In the genomic region with DNA sequence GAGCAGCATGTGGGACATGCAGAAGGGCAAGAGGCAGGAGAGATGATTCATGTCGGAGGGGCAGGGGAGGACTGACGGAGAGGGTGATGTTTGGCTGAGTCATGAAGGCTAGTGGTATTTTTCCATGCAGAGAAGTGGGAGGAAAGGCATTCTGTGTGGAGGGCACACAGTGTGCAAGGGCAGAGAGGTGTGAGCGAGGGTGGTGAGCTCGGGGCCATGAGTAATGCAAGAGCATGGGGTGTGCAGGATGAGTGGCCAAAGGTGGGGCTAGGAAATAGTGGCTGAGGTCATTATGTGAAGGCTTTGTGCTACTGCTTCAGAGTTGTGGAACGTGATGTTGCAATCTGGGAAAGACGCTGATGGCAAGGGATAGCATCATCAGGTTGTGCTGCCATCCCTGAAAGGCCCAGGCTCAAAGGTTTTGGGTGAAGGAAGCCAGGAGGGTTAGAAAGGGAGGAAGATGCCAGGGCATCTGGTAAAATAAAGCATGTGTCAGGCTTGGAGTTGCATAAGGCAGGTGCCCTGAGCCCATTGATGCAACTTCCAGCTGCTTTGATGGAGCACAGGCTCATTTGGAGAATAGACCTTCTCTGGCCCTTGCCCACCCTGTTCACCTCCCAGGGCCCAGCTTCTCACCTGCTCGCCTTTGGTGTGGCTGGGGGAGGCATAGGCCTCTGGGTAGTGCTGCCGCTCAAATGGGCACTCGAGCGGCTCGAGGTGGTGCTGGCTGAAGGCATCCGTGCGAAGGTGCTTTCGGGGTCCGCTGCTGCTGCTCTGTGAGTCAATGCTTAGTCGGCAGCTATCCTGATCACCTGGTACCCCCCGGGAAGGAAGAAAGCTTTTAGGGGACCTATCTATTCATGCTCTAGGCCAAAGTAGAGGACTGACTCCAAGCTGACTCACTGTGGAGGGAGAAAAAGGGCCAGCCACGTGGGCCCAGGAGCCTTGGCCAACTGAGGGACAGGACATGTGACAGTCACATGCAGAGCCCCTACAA, we compare ENCODE assay signal across 9 cellular contexts. TPM values are rescaled to one million over a fixed set of nuclear protein-coding genes. Genes with fewer than 3 reads are reported as not detected.
DNase-seq lines count a peak whose midpoint lies in the region; ATAC-seq, FAIRE-seq and TF ChIP-seq lines count a peak whose summit lies in the region.
"Had no signal": no experiment of that assay in that cellular context is flagged by ENCODE, and none has a peak within 500 bp of the region (broad histone marks: within the 10 kb centered on the region; RNA-seq: fewer than 3 reads in every experiment).

No MANE protein-coding gene starts in this region.

- no peak overlapping the region for H2BK15ac ChIP-seq in neuronal stem cell (ENCODE audit: low read length)

- H3K27ac Mint-ChIP-seq in activated B cell treated with CpG ODN at 0.5 μM for 24 hours (no peak overlapping the region), mesothelial cell of epicardium (no peak overlapping the region)

- no peak for TF ChIP-seq POLR2A in transverse colon (IDR thresholded peaks at IDR 0.05)

- TF ChIP-seq CTCF in activated B cell treated with CpG ODN at 0.5 μM for 24 hours (IDR thresholded peaks at IDR 0.05) (no peak), transverse colon (IDR thresholded peaks at IDR 0.05) (no peak), mesothelial cell of epicardium (IDR thresholded peaks at IDR 0.05; ENCODE audit: unreplicated experiment) (no peak)

- no peak overlapping the region for H3K4me3 ChIP-seq in neuronal stem cell (ENCODE audit: low read length in 2 of 2)
- no peak overlapping the region for H3K4me3 ChIP-seq in transverse colon

- FAIRE-seq in HTR-8/SVneo (lab: Jason Lieb, UNC): peak; percentile 98

- H3K4me2 ChIP-seq in neuronal stem cell (ENCODE audit: insufficient read depth, low read length, poor library complexity, severe bottlenecking): no peak overlapping the region

- no peak overlapping the region for H2BK5ac ChIP-seq in neuronal stem cell (ENCODE audit: low read length)

- H4K91ac ChIP-seq in neuronal stem cell (ENCODE audit: low read depth, low read length, poor library complexity): peak overlapping the region; percentile 56

- POLR2A ChIA-PET in activated B cell treated with CpG ODN at 0.5 μM for 24 hours (lab: Charles Lee): interaction anchor here (0.7 to 1.0 kb wide), 2 partner anchors 15 to 135 kb away, joined by 3 read pairs; no protein-coding TSS in a partner anchor

- H2BK120ac ChIP-seq in neuronal stem cell (ENCODE audit: low read depth, low read length): no peak overlapping the region

- H3K27me3 Mint-ChIP-seq in activated B cell treated with CpG ODN at 0.5 μM for 24 hours: peaks cover 5% of the 10 kb centered on the region
- peaks cover 4% of the 10 kb centered on the region for H3K27me3 Mint-ChIP-seq in mesothelial cell of epicardium (ENCODE audit: low read depth)

- H3K9me3 ChIP-seq in neuronal stem cell (replicated peaks in 1 of 2; ENCODE audit: control insufficient read depth in 2 of 2, insufficient read depth in 1 of 2, low read depth in 1 of 2, low read length in 2 of 2) (peaks cover 0 to 5% of the 10 kb centered on the region in 2 donors), transverse colon (no peaks in the 10 kb centered on the region)

- H3K36me3 Mint-ChIP-seq in activated B cell treated with CpG ODN at 0.5 μM for 24 hours (ENCODE audit: low read depth) (no peaks in the 10 kb centered on the region), mesothelial cell of epicardium (no peaks in the 10 kb centered on the region)

- DNase-seq in HTR-8/SVneo (ENCODE audit: insufficient read length, low spot score) (peak; percentile 91), activated B cell treated with CpG ODN at 0.5 μM for 24 hours (no peak), epithelial cell of prostate (ENCODE audit: low read depth, low spot score) (peak; percentile 100), neuronal stem cell (ENCODE audit: low spot score) (no peak), transverse colon (peak; percentile 52), mesothelial cell of epicardium (ENCODE audit: low spot score in 2 of 2, unreplicated experiment in 2 of 2) (no peak)

- no peak overlapping the region for H3K23ac ChIP-seq in neuronal stem cell (ENCODE audit: low read depth, low read length, poor library complexity)

- in situ Hi-C loops in transverse colon (cut with MboI; ENCODE audit: low pct_ligation_motif_present in 1 of 4, low pct_unique_long_range_greater_than_20kb in 1 of 4, low sequenced_read_pairs in 3 of 4): no loop called here

- H3K36me3 ChIP-seq in neuronal stem cell (replicated peaks in 1 of 2; ENCODE audit: control insufficient read depth in 2 of 2, insufficient read depth in 2 of 2, low read length in 2 of 2) (peaks cover 0 to 5% of the 10 kb centered on the region in 2 donors), transverse colon (no peaks in the 10 kb centered on the region)

- ATAC-seq in activated B cell treated with CpG ODN at 0.5 μM for 24 hours (ENCODE audit: low read depth) (peak; percentile 34), HG03571 (IDR thresholded peaks at IDR 0.05; ENCODE audit: unreplicated experiment) (no peak), GM19463 (IDR thresholded peaks at IDR 0.05; ENCODE audit: unreplicated experiment) (no peak)

- H2AFZ ChIP-seq in neuronal stem cell (ENCODE audit: low read length): no peak overlapping the region

- no CpG with 5 or more reads among the region's 18 CpGs for WGBS in neuronal stem cell (ENCODE audit: extremely low coverage in 2 of 2, insufficient read length in 2 of 2, insufficient replicate concordance in 1 of 2), 2 donors
- WGBS in transverse colon (ENCODE audit: low coverage in 1 of 2), 2 donors: 54 to 80% methylated on average over 6 to 17 of the region's 18 CpGs

- no peak overlapping the region for H3K18ac ChIP-seq in neuronal stem cell (ENCODE audit: low read length)

- H3K4me1 ChIP-seq in neuronal stem cell (ENCODE audit: control insufficient read depth in 2 of 2, insufficient read depth in 1 of 2, low read depth in 1 of 2, low read length in 2 of 2): peaks cover 19 to 20% of the 10 kb centered on the region in 2 donors
- H3K4me1 ChIP-seq in transverse colon: peaks cover 3 to 24% (median 16%) of the 10 kb centered on the region in 4 donors

- H3K9ac ChIP-seq in neuronal stem cell (ENCODE audit: low read depth, low read length, poor library complexity): no peak overlapping the region

- no peaks in the 10 kb centered on the region for H3K79me1 ChIP-seq in neuronal stem cell (ENCODE audit: low read depth, low read length)

- intact Hi-C loops in activated B cell treated with CpG ODN at 0.5 μM for 24 hours (cut with micrococcal nuclease) (no loop called here), transverse colon (cut with DNase I; ENCODE audit: low total_unique reads) (no loop called here)

- H3K14ac ChIP-seq in neuronal stem cell (ENCODE audit: low read length): no peak overlapping the region

- H2AK5ac ChIP-seq in neuronal stem cell (ENCODE audit: low read depth, low read length): no peak overlapping the region

- H2BK12ac ChIP-seq in neuronal stem cell (ENCODE audit: low read length): peak overlapping the region; percentile 30

- H3K27me3 ChIP-seq in neuronal stem cell (ENCODE audit: control insufficient read depth in 3 of 3, insufficient read depth in 3 of 3, low read depth in 1 of 3, low read length in 3 of 3) (no peaks in the 10 kb centered on the region), transverse colon (no peaks in the 10 kb centered on the region)

- no peak overlapping the region for H3K4ac ChIP-seq in neuronal stem cell (ENCODE audit: low read length)

- H3K4me1 Mint-ChIP-seq in activated B cell treated with CpG ODN at 0.5 μM for 24 hours (peaks cover 3% of the 10 kb centered on the region), mesothelial cell of epicardium (peaks cover 16% of the 10 kb centered on the region)

- H3K4me3 Mint-ChIP-seq in activated B cell treated with CpG ODN at 0.5 μM for 24 hours: no peak overlapping the region
- no peak overlapping the region for H3K4me3 Mint-ChIP-seq in mesothelial cell of epicardium

- no peak overlapping the region for H4K8ac ChIP-seq in neuronal stem cell (ENCODE audit: low read depth, low read length)

- no peak for TF ChIP-seq EP300 in transverse colon (IDR thresholded peaks at IDR 0.05; ENCODE audit: low read depth)

- peak overlapping the region; percentile 98 for H3K27ac ChIP-seq in epithelial cell of prostate
- H3K27ac ChIP-seq in neuronal stem cell (replicated peaks; ENCODE audit: low read length): no peak overlapping the region
- H3K27ac ChIP-seq in transverse colon: peak overlapping the region; percentile 20 to 49 (median 34)
- H3K27ac ChIP-seq: SK-N-MC had no signal

- CTCF ChIA-PET in activated B cell treated with CpG ODN at 0.5 μM for 24 hours (lab: Charles Lee): no interaction called here

- H3K9me3 Mint-ChIP-seq in activated B cell treated with CpG ODN at 0.5 μM for 24 hours (no peaks in the 10 kb centered on the region), mesothelial cell of epicardium (no peaks in the 10 kb centered on the region)

RNA-seq across cellular contexts. Expression of a gene that starts 37.5 kb away (rescaled TPM):
- total RNA-seq in activated B cell treated with CpG ODN at 0.5 μM for 24 hours (0.39 and 0.71 TPM in 2 replicates), transverse colon (10 to 100 TPM in 2 of 4 donors, 1 to 10 TPM in 2; 1.6 to 13.7 (median 8.3) TPM), mesothelial cell of epicardium (0.13 to 0.31 TPM in 2 of 3 replicates, not detected in the other)
- polyA plus RNA-seq in neuronal stem cell (2013, experiment 1 of 2): 10.1 TPM
- 11.5 TPM for polyA plus RNA-seq in neuronal stem cell (2013, experiment 2 of 2)

Comparison
In these comparisons a context has a peak if more than half of its experiments do, and no peak if none do; other contexts are left out.
1. DNase-seq: peak in HTR-8/SVneo (single experiment), epithelial cell of prostate (single experiment) and transverse colon (single experiment); none in activated B cell treated with CpG ODN at 0.5 μM for 24 hours (single experiment), neuronal stem cell (single experiment) and mesothelial cell of epicardium (0 of 2).